In genomic region chr4:186132577-186133277, GRCh38 we compare ENCODE assay signal across 9 cellular contexts. TPM values are rescaled to one million over a fixed set of nuclear protein-coding genes. Genes with fewer than 3 reads are reported as not detected.
A peak's percentile ranks its signal among the peaks of the same experiment; 100 is the strongest.
DNase-seq lines count a peak whose midpoint lies in the region; ATAC-seq lines count a peak whose summit lies in the region.
"Had no signal": no experiment of that assay in that cellular context is flagged by ENCODE, and none has a peak within 500 bp of the region (broad histone marks: within the 10 kb centered on the region; RNA-seq: fewer than 3 reads in every experiment).

No MANE protein-coding gene starts in this region.

- in situ Hi-C loops in ACHN (cut with HindIII; ENCODE audit: low pct_ligation_motif_present, low pct_unique_long_range_greater_than_20kb, low sequenced_read_pairs) = no loop called here

- ATAC-seq in GM19463 (IDR thresholded peaks at IDR 0.05; ENCODE audit: unreplicated experiment) = peak; percentile 26
- ATAC-seq in GM21447 (IDR thresholded peaks at IDR 0.05; ENCODE audit: unreplicated experiment) = no peak
- no peak for ATAC-seq in HG02642 (IDR thresholded peaks at IDR 0.05; ENCODE audit: poor library complexity, unreplicated experiment)
- ATAC-seq: effector memory CD8-positive, alpha-beta T cell had no signal

- DNase-seq in ACHN (peak; percentile 63), SK-N-DZ (ENCODE audit: low spot score) (peak; percentile 18), iPS-NIHi11 (ENCODE audit: low spot score) (peak; percentile 57), HUDEP-2 (lab: John Stamatoyannopoulos, UW; ENCODE audit: unreplicated experiment in 76 of 76) (no peak), NCI-H446 (lab: John Stamatoyannopoulos, UW) (no peak)
- DNase-seq: effector memory CD8-positive, alpha-beta T cell had no signal

RNA-seq across cellular contexts. Expression of gene FAM149A, which starts 28.2 kb away (rescaled TPM):
- 0.13 and 0.96 TPM in 2 replicates for polyA plus RNA-seq in SK-N-DZ (2014; cell fraction: cytosol; rRNA removed)
- 0.40 and 1.1 TPM in 2 replicates for polyA plus RNA-seq in SK-N-DZ (2014; cell fraction: nucleus; rRNA removed)

RNA-seq across cellular contexts. Expression of gene CYP4V2, which starts 58.6 kb away (rescaled TPM):
- 1.1 and 1.5 TPM in 2 replicates for polyA plus RNA-seq in SK-N-DZ (2014; cell fraction: cytosol; rRNA removed)
- 1.3 and 1.7 TPM in 2 replicates for polyA plus RNA-seq in SK-N-DZ (2014; cell fraction: nucleus; rRNA removed)

Comparison
In these comparisons a context has a peak if more than half of its experiments do, and no peak if none do; other contexts are left out.
1. DNase-seq: peak in ACHN (single experiment), SK-N-DZ (single experiment) and iPS-NIHi11 (single experiment); none in HUDEP-2 (0 of 76) and NCI-H446 (0 of 2).